ENCODE assay signal across 8 cellular contexts in genomic region chr16:85027349-85027967, GRCh38. TPM values are rescaled to one million over a fixed set of nuclear protein-coding genes. Genes with fewer than 3 reads are reported as not detected.
DNase-seq lines count a peak whose midpoint lies in the region; ATAC-seq and TF ChIP-seq lines count a peak whose summit lies in the region.

Gene KIAA0513, plus strand, starts transcription at chr16:85027795. Its CDS starts 39,277 bp downstream, at chr16:85067072.

- no peaks in the 10 kb centered on the region for H3K9me2 ChIP-seq in OCI-LY7 (ENCODE audit: insufficient read depth, low read length)

- H3K4me1 ChIP-seq in OCI-LY7 (ENCODE audit: insufficient read depth, low read length, poor library complexity, severe bottlenecking) (peaks cover 13% of the 10 kb centered on the region), muscle layer of colon (ENCODE audit: insufficient read depth, low read length) (peaks cover 25% of the 10 kb centered on the region)

- H3K36me3 ChIP-seq in OCI-LY7 (ENCODE audit: insufficient read depth, low read length), result no peaks in the 10 kb centered on the region
- no peaks in the 10 kb centered on the region for H3K36me3 ChIP-seq in muscle layer of colon (ENCODE audit: insufficient read depth, low read length)

- POLR2A ChIA-PET in OCI-LY7 (lab: Charles Lee), result interaction anchor here (0.7 to 2.6 kb wide), 5 partner anchors 7 to 1017 kb away, joined by 3 to 25 read pairs (median 4); partner anchors contain the start of gene ZDHHC7

- peak; percentile 43 for TF ChIP-seq CTCF in OCI-LY7 (conservative IDR thresholded peaks at IDR 0.05; ENCODE audit: low read length)

- H3K27ac ChIP-seq in OCI-LY7 (ENCODE audit: low read depth, low read length, poor library complexity, severe bottlenecking) (no peak within 1 kb of the TSS), muscle layer of colon (ENCODE audit: low read depth, low read length) (peak within 1 kb of the TSS; percentile 96)

- DNase-seq in DMS114 treated with DMSO at 0.1 percent for 48 hours (lab: John Stamatoyannopoulos, UW; ENCODE audit: unreplicated experiment) (peak; percentile 77), HuH-7.5 (ENCODE audit: low spot score) (peak; percentile 92), OCI-LY7 (ENCODE audit: low spot score) (peak; percentile 97), erythroblast (lab: John Stamatoyannopoulos, UW) (peak; percentile 95 to 98)
- DNase-seq in activated T-cell treated with anti-CD3 and anti-CD28 coated beads, Interleukin-2, amount 50 U/mL, for 1 hour, result peak; percentile 98
- peak; percentile 94 for DNase-seq in stimulated activated CD8-positive, alpha-beta memory T cell treated with anti-CD3 and anti-CD28 coated beads, Interleukin-7, amount 100 ng/mL, for 1 hour (ENCODE audit: low read depth in 2 of 2)

- CTCF ChIA-PET in OCI-LY7 (lab: Charles Lee; ENCODE audit: unreplicated experiment), result no interaction called here

- H3K27me3 ChIP-seq in muscle layer of colon (ENCODE audit: control insufficient read depth in 1 of 2, insufficient read depth in 2 of 2, low read length in 2 of 2), result no peaks in the 10 kb centered on the region

- intact Hi-C loops in OCI-LY7 (cut with micrococcal nuclease; ENCODE audit: unreplicated experiment), result loop anchor here (1.0 kb wide), 1 partner anchor 59 kb away; no protein-coding TSS in a partner anchor

- H3K79me2 ChIP-seq in OCI-LY7 (ENCODE audit: insufficient read depth, low read depth, low read length), result no peaks in the 10 kb centered on the region

- H3K9me3 ChIP-seq in OCI-LY7 (ENCODE audit: low read length) (no peaks in the 10 kb centered on the region), muscle layer of colon (ENCODE audit: low read length) (no peaks in the 10 kb centered on the region)

- ATAC-seq in GM21515 (IDR thresholded peaks at IDR 0.05; ENCODE audit: unreplicated experiment), result peak; percentile 84

- no peaks in the 10 kb centered on the region for H4K20me1 ChIP-seq in OCI-LY7 (ENCODE audit: insufficient read depth, low read length)

- peak; percentile 82 for TF ChIP-seq POLR2A in erythroblast (IDR thresholded peaks at IDR 0.05; ENCODE audit: low read length)

- peak within 1 kb of the TSS; percentile 67 for H2AFZ ChIP-seq in OCI-LY7 (ENCODE audit: low read length)

- BruUV-seq in OCI-LY7 (replicated peaks; lab: Mats Ljungman, UMichigan), result no TSS peak

- peak within 1 kb of the TSS; percentile 84 for H3K4me2 ChIP-seq in OCI-LY7 (ENCODE audit: low read length)

- H3K9ac ChIP-seq in muscle layer of colon (ENCODE audit: low read length), result peak within 1 kb of the TSS; percentile 54

- peak within 1 kb of the TSS; percentile 74 for H3K4me3 ChIP-seq in OCI-LY7 (ENCODE audit: low read depth, low read length, poor library complexity, severe bottlenecking)
- H3K4me3 ChIP-seq in muscle layer of colon (ENCODE audit: low read depth in 1 of 2, low read length in 2 of 2), result peak within 1 kb of the TSS; percentile 78 to 88

RNA-seq across cellular contexts. Expression of gene KIAA0513, which starts in this region (rescaled TPM):
- total RNA-seq in OCI-LY7 (2014; rRNA removed; shearing (Covaris generic)), result 0.59 and 4.8 TPM in 2 replicates
- 0.88 and 1.3 TPM in 2 replicates for total RNA-seq in OCI-LY7 (2022)
